ENCODE assay signal across 27 cellular contexts in genomic region chr4:2911868-2912267, GRCh38.
"Had no signal": no experiment of that assay in that cellular context is flagged by ENCODE, and none has a peak within 500 bp of the region (broad histone marks: within the 10 kb centered on the region; RNA-seq: fewer than 3 reads in every experiment).

No MANE protein-coding gene starts in this region.

- DNase-seq: colonic mucosa; dermis blood vessel endothelial cell; effector memory CD4-positive, alpha-beta T cell; erythroblast; esophagus squamous epithelium; foreskin melanocyte; hypothalamus; immature natural killer cell; islet precursor cell; left ventricle myocardium superior; lower lobe of right lung; natural killer cell; stimulated activated CD4-positive, alpha-beta T cell treated with anti-CD3 and anti-CD28 coated beads, Interleukin-12 subunit alpha, Interleukin-12 subunit beta, amount 100 ng/mL, for 4 hours; stimulated activated CD4-positive, alpha-beta T cell treated with anti-CD3 and anti-CD28 coated beads, Interleukin-1b, Interleukin-23, amount 100 ng/mL, for 48 hours; stimulated activated CD4-positive, alpha-beta T cell treated with anti-CD3 and anti-CD28 coated beads, Interleukin-4, amount 100 ng/mL, for 1 hour; stimulated activated CD8-positive, alpha-beta memory T cell treated with anti-CD3 and anti-CD28 coated beads, Interleukin-4, amount 100 ng/mL, for 48 hours; stimulated activated naive CD4-positive, alpha-beta T cell; stimulated activated naive CD8-positive, alpha-beta T cell treated with anti-CD3 and anti-CD28 coated beads, Interleukin-15, amount 100 ng/mL, for 72 hours; transverse colon; uterus had no signal

- H3K4me1 ChIP-seq: colonic mucosa, esophagus squamous epithelium, parathyroid adenoma, suprapubic skin, upper lobe of right lung, uterus had no signal

- H3K9me3 Mint-ChIP-seq: immature natural killer cell; natural killer cell; stimulated activated naive CD8-positive, alpha-beta T cell treated with anti-CD3 and anti-CD28 coated beads, Interleukin-15, amount 100 ng/mL, for 72 hours had no signal

- H3K4me3 Mint-ChIP-seq: immature natural killer cell; natural killer cell; stimulated activated naive CD8-positive, alpha-beta T cell treated with anti-CD3 and anti-CD28 coated beads, Interleukin-15, amount 100 ng/mL, for 72 hours had no signal

- H3K36me3 ChIP-seq: uterus had no signal

- H3K27me3 ChIP-seq: colonic mucosa, esophagus squamous epithelium, neutrophil, suprapubic skin, transverse colon, upper lobe of right lung, uterus had no signal

- H3K9me3 ChIP-seq: colonic mucosa, esophagus squamous epithelium, lower lobe of right lung, neutrophil, suprapubic skin, transverse colon, upper lobe of right lung, uterus had no signal

- H3K4me3 ChIP-seq: colonic mucosa, esophagus squamous epithelium, lower lobe of right lung, smooth muscle cell, suprapubic skin, transverse colon, upper lobe of right lung, uterus had no signal

- H3K27ac Mint-ChIP-seq: natural killer cell; progenitor cell of endocrine pancreas; stimulated activated naive CD8-positive, alpha-beta T cell treated with anti-CD3 and anti-CD28 coated beads, Interleukin-15, amount 100 ng/mL, for 72 hours had no signal

- ATAC-seq: left ventricle myocardium superior; lower lobe of right lung; natural killer cell; sciatic nerve; stimulated activated naive CD8-positive, alpha-beta T cell treated with anti-CD3 and anti-CD28 coated beads, Interleukin-15, amount 100 ng/mL, for 72 hours; upper lobe of right lung had no signal

- H3K27ac ChIP-seq: colonic mucosa, esophagus squamous epithelium, lower lobe of right lung, neutrophil, parathyroid adenoma, suprapubic skin, transverse colon, upper lobe of right lung, uterus had no signal

- H3K27me3 Mint-ChIP-seq: progenitor cell of endocrine pancreas; stimulated activated naive CD8-positive, alpha-beta T cell treated with anti-CD3 and anti-CD28 coated beads, Interleukin-15, amount 100 ng/mL, for 72 hours had no signal
